Comparison of ENCODE assay signal across 22 cellular contexts in genomic region chr13:48710160-48710559, GRCh38. TPM values are rescaled to one million over a fixed set of nuclear protein-coding genes. Genes with fewer than 3 reads are reported as not detected.
DNase-seq lines count a peak whose midpoint lies in the region; ATAC-seq lines count a peak whose summit lies in the region.
"Had no signal": no experiment of that assay in that cellular context is flagged by ENCODE, and none has a peak within 500 bp of the region (broad histone marks: within the 10 kb centered on the region; RNA-seq: fewer than 3 reads in every experiment).

No MANE protein-coding gene starts in this region.

- peak; percentile 9 for DNase-seq in activated CD4-positive, alpha-beta T cell treated with anti-CD3 and anti-CD28 coated beads, Interleukin-2, amount 10 ng/mL, durations not matched to agents 24 days and 14 days
- DNase-seq in activated CD4-positive, alpha-beta T cell treated with anti-CD3 and anti-CD28 coated beads for 36 hours, result no peak
- DNase-seq in immature natural killer cell, result peak; percentile 18 to 44 (median 25)
- no peak for DNase-seq in stimulated activated effector memory CD8-positive, alpha-beta T cell treated with anti-CD3 and anti-CD28 coated beads, Interleukin-12 subunit alpha, Interleukin-12 subunit beta, amount 100 ng/mL, for 72 hours (ENCODE audit: low spot score in 2 of 2)
- no peak for DNase-seq in medulla oblongata (ENCODE audit: extremely low spot score)
- DNase-seq: 8988T; ACHN; AML-193; BE2C; CD4-positive, alpha-beta T cell; CD8-positive, alpha-beta memory T cell; DMS 273 treated with DMSO at 0.1 percent for 48 hours; DMS79; EL; GDM1; GOT3; HFFc6 had no signal

- no peak overlapping the region for H3K4me3 Mint-ChIP-seq in activated CD4-positive, alpha-beta T cell treated with anti-CD3 and anti-CD28 coated beads, Interleukin-2, amount 10 ng/mL, durations not matched to agents 24 days and 14 days
- no peak overlapping the region for H3K4me3 Mint-ChIP-seq in activated CD4-positive, alpha-beta T cell treated with anti-CD3 and anti-CD28 coated beads for 36 hours
- no peak overlapping the region for H3K4me3 Mint-ChIP-seq in activated T-helper 17 cell treated with anti-CD3 and anti-CD28 coated beads, Interleukin-2, amount 50 U/mL, for 72 hours
- H3K4me3 Mint-ChIP-seq in immature natural killer cell, result peak overlapping the region; percentile 0 to 57 (median 42)
- no peak overlapping the region for H3K4me3 Mint-ChIP-seq in stimulated activated effector memory CD8-positive, alpha-beta T cell treated with anti-CD3 and anti-CD28 coated beads, Interleukin-12 subunit alpha, Interleukin-12 subunit beta, amount 100 ng/mL, for 72 hours
- H3K4me3 Mint-ChIP-seq: CD14-positive monocyte; CD4-positive, alpha-beta T cell; CD8-positive, alpha-beta memory T cell; HFFc6 had no signal

- no peak overlapping the region for H3K27ac Mint-ChIP-seq in activated CD4-positive, alpha-beta T cell treated with anti-CD3 and anti-CD28 coated beads, Interleukin-2, amount 10 ng/mL, durations not matched to agents 24 days and 14 days
- H3K27ac Mint-ChIP-seq in activated CD4-positive, alpha-beta T cell treated with anti-CD3 and anti-CD28 coated beads for 36 hours, result no peak overlapping the region
- H3K27ac Mint-ChIP-seq in activated T-helper 17 cell treated with anti-CD3 and anti-CD28 coated beads, Interleukin-2, amount 50 U/mL, for 72 hours, result no peak overlapping the region
- H3K27ac Mint-ChIP-seq in immature natural killer cell, result peak overlapping the region; percentile 51 to 85 (median 64)
- no peak overlapping the region for H3K27ac Mint-ChIP-seq in stimulated activated effector memory CD8-positive, alpha-beta T cell treated with anti-CD3 and anti-CD28 coated beads, Interleukin-12 subunit alpha, Interleukin-12 subunit beta, amount 100 ng/mL, for 72 hours
- H3K27ac Mint-ChIP-seq: CD14-positive monocyte; CD4-positive, alpha-beta T cell; CD8-positive, alpha-beta memory T cell; HFFc6 had no signal

- H3K36me3 Mint-ChIP-seq in activated CD4-positive, alpha-beta T cell treated with anti-CD3 and anti-CD28 coated beads, Interleukin-2, amount 10 ng/mL, durations not matched to agents 24 days and 14 days (ENCODE audit: low read depth), result no peaks in the 10 kb centered on the region
- peaks cover 18% of the 10 kb centered on the region for H3K36me3 Mint-ChIP-seq in activated CD4-positive, alpha-beta T cell treated with anti-CD3 and anti-CD28 coated beads for 36 hours (ENCODE audit: low read depth)
- H3K36me3 Mint-ChIP-seq in activated T-helper 17 cell treated with anti-CD3 and anti-CD28 coated beads, Interleukin-2, amount 50 U/mL, for 72 hours (ENCODE audit: low read depth), result peaks cover 44% of the 10 kb centered on the region
- H3K36me3 Mint-ChIP-seq in immature natural killer cell, result peaks cover 0 to 17% (median 16%) of the 10 kb centered on the region in 3 donors
- no peaks in the 10 kb centered on the region for H3K36me3 Mint-ChIP-seq in stimulated activated effector memory CD8-positive, alpha-beta T cell treated with anti-CD3 and anti-CD28 coated beads, Interleukin-12 subunit alpha, Interleukin-12 subunit beta, amount 100 ng/mL, for 72 hours

- H3K9me3 Mint-ChIP-seq in activated CD4-positive, alpha-beta T cell treated with anti-CD3 and anti-CD28 coated beads, Interleukin-2, amount 10 ng/mL, durations not matched to agents 24 days and 14 days, result peaks cover 20% of the 10 kb centered on the region
- H3K9me3 Mint-ChIP-seq in activated CD4-positive, alpha-beta T cell treated with anti-CD3 and anti-CD28 coated beads for 36 hours (ENCODE audit: low read depth), result peaks cover 16% of the 10 kb centered on the region
- peaks cover 19% of the 10 kb centered on the region for H3K9me3 Mint-ChIP-seq in activated T-helper 17 cell treated with anti-CD3 and anti-CD28 coated beads, Interleukin-2, amount 50 U/mL, for 72 hours
- peaks cover 0 to 11% (median 5%) of the 10 kb centered on the region in 6 donors for H3K9me3 Mint-ChIP-seq in immature natural killer cell
- H3K9me3 Mint-ChIP-seq in stimulated activated effector memory CD8-positive, alpha-beta T cell treated with anti-CD3 and anti-CD28 coated beads, Interleukin-12 subunit alpha, Interleukin-12 subunit beta, amount 100 ng/mL, for 72 hours, result peaks cover 9% of the 10 kb centered on the region

- H3K27me3 Mint-ChIP-seq in activated CD4-positive, alpha-beta T cell treated with anti-CD3 and anti-CD28 coated beads, Interleukin-2, amount 10 ng/mL, durations not matched to agents 24 days and 14 days, result no peaks in the 10 kb centered on the region
- no peaks in the 10 kb centered on the region for H3K27me3 Mint-ChIP-seq in activated CD4-positive, alpha-beta T cell treated with anti-CD3 and anti-CD28 coated beads for 36 hours
- H3K27me3 Mint-ChIP-seq in activated T-helper 17 cell treated with anti-CD3 and anti-CD28 coated beads, Interleukin-2, amount 50 U/mL, for 72 hours, result no peaks in the 10 kb centered on the region
- H3K27me3 Mint-ChIP-seq in immature natural killer cell (ENCODE audit: low read depth in 3 of 3), result peaks cover 3 to 6% (median 4%) of the 10 kb centered on the region in 3 donors
- H3K27me3 Mint-ChIP-seq: CD4-positive, alpha-beta T cell had no signal

- H3K4me1 Mint-ChIP-seq in activated CD4-positive, alpha-beta T cell treated with anti-CD3 and anti-CD28 coated beads, Interleukin-2, amount 10 ng/mL, durations not matched to agents 24 days and 14 days, result peaks cover 3% of the 10 kb centered on the region
- peaks cover 12% of the 10 kb centered on the region for H3K4me1 Mint-ChIP-seq in activated CD4-positive, alpha-beta T cell treated with anti-CD3 and anti-CD28 coated beads for 36 hours
- peaks cover 11% of the 10 kb centered on the region for H3K4me1 Mint-ChIP-seq in activated T-helper 17 cell treated with anti-CD3 and anti-CD28 coated beads, Interleukin-2, amount 50 U/mL, for 72 hours
- H3K4me1 Mint-ChIP-seq in immature natural killer cell, result peaks cover 52 to 70% of the 10 kb centered on the region in 2 donors
- H3K4me1 Mint-ChIP-seq in stimulated activated effector memory CD8-positive, alpha-beta T cell treated with anti-CD3 and anti-CD28 coated beads, Interleukin-12 subunit alpha, Interleukin-12 subunit beta, amount 100 ng/mL, for 72 hours, result peaks cover 19% of the 10 kb centered on the region
- H3K4me1 Mint-ChIP-seq: CD14-positive monocyte had no signal

- POLR2A ChIA-PET in activated CD4-positive, alpha-beta T cell treated with anti-CD3 and anti-CD28 coated beads for 36 hours (lab: Charles Lee), result no interaction called here

- no peak for ATAC-seq in activated CD4-positive, alpha-beta T cell treated with anti-CD3 and anti-CD28 coated beads for 36 hours
- ATAC-seq in activated T-helper 17 cell treated with anti-CD3 and anti-CD28 coated beads, Interleukin-2, amount 50 U/mL, for 72 hours (replicated peaks), result peak; percentile 50
- peak; percentile 48 for ATAC-seq in stimulated activated effector memory CD8-positive, alpha-beta T cell treated with anti-CD3 and anti-CD28 coated beads, Interleukin-12 subunit alpha, Interleukin-12 subunit beta, amount 100 ng/mL, for 72 hours
- no peak for ATAC-seq in GM21515 (IDR thresholded peaks at IDR 0.05; ENCODE audit: unreplicated experiment)
- ATAC-seq: A549, GM12878 had no signal

- CTCF ChIA-PET in activated CD4-positive, alpha-beta T cell treated with anti-CD3 and anti-CD28 coated beads for 36 hours (lab: Charles Lee), result interaction anchor here (0.9 kb wide), 2 partner anchors 19 to 168 kb away, joined by 3 read pairs; no protein-coding TSS in a partner anchor

- intact Hi-C loops in activated CD4-positive, alpha-beta T cell treated with anti-CD3 and anti-CD28 coated beads, Interleukin-2, amount 10 ng/mL, durations not matched to agents 24 days and 14 days (cut with micrococcal nuclease), result no loop called here
- intact Hi-C loops in activated CD4-positive, alpha-beta T cell treated with anti-CD3 and anti-CD28 coated beads for 36 hours (cut with DNase I, micrococcal nuclease), result no loop called here

RNA-seq across cellular contexts. Expression of gene CYSLTR2, which starts 56.4 kb away (rescaled TPM):
- total RNA-seq in activated CD4-positive, alpha-beta T cell treated with anti-CD3 and anti-CD28 coated beads, Interleukin-2, amount 10 ng/mL, durations not matched to agents 24 days and 14 days, result 0.90 and 1.1 TPM in 2 replicates
- 1 to 10 TPM; 2.2 to 2.5 TPM for total RNA-seq in activated CD4-positive, alpha-beta T cell treated with anti-CD3 and anti-CD28 coated beads for 36 hours
- total RNA-seq in activated T-helper 17 cell treated with anti-CD3 and anti-CD28 coated beads, Interleukin-2, amount 50 U/mL, for 72 hours, result 1 to 10 TPM; 1.8 to 8.2 TPM
- polyA plus RNA-seq in immature natural killer cell, result 1 to 10 TPM in 2 of 3 donors, not detected in 1; 2.0 to 2.1 TPM
- total RNA-seq: HFFc6 had no signal
- polyA plus RNA-seq: A549 had no signal

Comparison
In these comparisons a context has a peak if more than half of its experiments do, and no peak if none do; other contexts are left out.
1. DNase-seq: peak in activated CD4-positive, alpha-beta T cell treated with anti-CD3 and anti-CD28 coated beads, Interleukin-2, amount 10 ng/mL, durations not matched to agents 24 days and 14 days (single experiment) and immature natural killer cell (3 of 3); none in activated CD4-positive, alpha-beta T cell treated with anti-CD3 and anti-CD28 coated beads for 36 hours (single experiment), stimulated activated effector memory CD8-positive, alpha-beta T cell treated with anti-CD3 and anti-CD28 coated beads, Interleukin-12 subunit alpha, Interleukin-12 subunit beta, amount 100 ng/mL, for 72 hours (0 of 2) and medulla oblongata (single experiment).
2. H3K27ac Mint-ChIP-seq: peak in immature natural killer cell (6 of 6); none in activated CD4-positive, alpha-beta T cell treated with anti-CD3 and anti-CD28 coated beads, Interleukin-2, amount 10 ng/mL, durations not matched to agents 24 days and 14 days (single experiment), activated CD4-positive, alpha-beta T cell treated with anti-CD3 and anti-CD28 coated beads for 36 hours (single experiment), activated T-helper 17 cell treated with anti-CD3 and anti-CD28 coated beads, Interleukin-2, amount 50 U/mL, for 72 hours (single experiment) and stimulated activated effector memory CD8-positive, alpha-beta T cell treated with anti-CD3 and anti-CD28 coated beads, Interleukin-12 subunit alpha, Interleukin-12 subunit beta, amount 100 ng/mL, for 72 hours (single experiment).
3. H3K4me3 Mint-ChIP-seq: peak in immature natural killer cell (5 of 5); none in activated CD4-positive, alpha-beta T cell treated with anti-CD3 and anti-CD28 coated beads, Interleukin-2, amount 10 ng/mL, durations not matched to agents 24 days and 14 days (single experiment), activated CD4-positive, alpha-beta T cell treated with anti-CD3 and anti-CD28 coated beads for 36 hours (single experiment), activated T-helper 17 cell treated with anti-CD3 and anti-CD28 coated beads, Interleukin-2, amount 50 U/mL, for 72 hours (single experiment) and stimulated activated effector memory CD8-positive, alpha-beta T cell treated with anti-CD3 and anti-CD28 coated beads, Interleukin-12 subunit alpha, Interleukin-12 subunit beta, amount 100 ng/mL, for 72 hours (single experiment).
4. ATAC-seq: peak in activated T-helper 17 cell treated with anti-CD3 and anti-CD28 coated beads, Interleukin-2, amount 50 U/mL, for 72 hours (single experiment) and stimulated activated effector memory CD8-positive, alpha-beta T cell treated with anti-CD3 and anti-CD28 coated beads, Interleukin-12 subunit alpha, Interleukin-12 subunit beta, amount 100 ng/mL, for 72 hours (single experiment); none in activated CD4-positive, alpha-beta T cell treated with anti-CD3 and anti-CD28 coated beads for 36 hours (single experiment) and GM21515 (single experiment).